Comparison of ENCODE assay signal across 1 cellular context in genomic region chr3:4999626-5000184, GRCh38.
TF ChIP-seq lines count a peak whose summit lies in the region.

No MANE protein-coding gene starts in this region.

TF ChIP-seq in K562, 482 proteins besides CTCF, POLR2A, EP300 and RAD21 (continued from another document and continues in another):
- TF ChIP-seq, protein P1, sequence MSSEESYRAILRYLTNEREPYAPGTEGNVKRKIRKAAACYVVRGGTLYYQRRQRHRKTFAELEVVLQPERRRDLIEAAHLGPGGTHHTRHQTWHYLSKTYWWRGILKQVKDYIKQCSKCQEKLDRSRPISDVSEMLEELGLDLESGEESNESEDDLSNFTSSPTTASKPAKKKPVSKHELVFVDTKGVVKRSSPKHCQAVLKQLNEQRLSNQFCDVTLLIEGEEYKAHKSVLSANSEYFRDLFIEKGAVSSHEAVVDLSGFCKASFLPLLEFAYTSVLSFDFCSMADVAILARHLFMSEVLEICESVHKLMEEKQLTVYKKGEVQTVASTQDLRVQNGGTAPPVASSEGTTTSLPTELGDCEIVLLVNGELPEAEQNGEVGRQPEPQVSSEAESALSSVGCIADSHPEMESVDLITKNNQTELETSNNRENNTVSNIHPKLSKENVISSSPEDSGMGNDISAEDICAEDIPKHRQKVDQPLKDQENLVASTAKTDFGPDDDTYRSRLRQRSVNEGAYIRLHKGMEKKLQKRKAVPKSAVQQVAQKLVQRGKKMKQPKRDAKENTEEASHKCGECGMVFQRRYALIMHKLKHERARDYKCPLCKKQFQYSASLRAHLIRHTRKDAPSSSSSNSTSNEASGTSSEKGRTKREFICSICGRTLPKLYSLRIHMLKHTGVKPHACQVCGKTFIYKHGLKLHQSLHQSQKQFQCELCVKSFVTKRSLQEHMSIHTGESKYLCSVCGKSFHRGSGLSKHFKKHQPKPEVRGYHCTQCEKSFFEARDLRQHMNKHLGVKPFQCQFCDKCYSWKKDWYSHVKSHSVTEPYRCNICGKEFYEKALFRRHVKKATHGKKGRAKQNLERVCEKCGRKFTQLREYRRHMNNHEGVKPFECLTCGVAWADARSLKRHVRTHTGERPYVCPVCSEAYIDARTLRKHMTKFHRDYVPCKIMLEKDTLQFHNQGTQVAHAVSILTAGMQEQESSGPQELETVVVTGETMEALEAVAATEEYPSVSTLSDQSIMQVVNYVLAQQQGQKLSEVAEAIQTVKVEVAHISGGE (CRISPR knock-in tag; IDR thresholded peaks at IDR 0.05): no peak
- TF ChIP-seq, protein P2, sequence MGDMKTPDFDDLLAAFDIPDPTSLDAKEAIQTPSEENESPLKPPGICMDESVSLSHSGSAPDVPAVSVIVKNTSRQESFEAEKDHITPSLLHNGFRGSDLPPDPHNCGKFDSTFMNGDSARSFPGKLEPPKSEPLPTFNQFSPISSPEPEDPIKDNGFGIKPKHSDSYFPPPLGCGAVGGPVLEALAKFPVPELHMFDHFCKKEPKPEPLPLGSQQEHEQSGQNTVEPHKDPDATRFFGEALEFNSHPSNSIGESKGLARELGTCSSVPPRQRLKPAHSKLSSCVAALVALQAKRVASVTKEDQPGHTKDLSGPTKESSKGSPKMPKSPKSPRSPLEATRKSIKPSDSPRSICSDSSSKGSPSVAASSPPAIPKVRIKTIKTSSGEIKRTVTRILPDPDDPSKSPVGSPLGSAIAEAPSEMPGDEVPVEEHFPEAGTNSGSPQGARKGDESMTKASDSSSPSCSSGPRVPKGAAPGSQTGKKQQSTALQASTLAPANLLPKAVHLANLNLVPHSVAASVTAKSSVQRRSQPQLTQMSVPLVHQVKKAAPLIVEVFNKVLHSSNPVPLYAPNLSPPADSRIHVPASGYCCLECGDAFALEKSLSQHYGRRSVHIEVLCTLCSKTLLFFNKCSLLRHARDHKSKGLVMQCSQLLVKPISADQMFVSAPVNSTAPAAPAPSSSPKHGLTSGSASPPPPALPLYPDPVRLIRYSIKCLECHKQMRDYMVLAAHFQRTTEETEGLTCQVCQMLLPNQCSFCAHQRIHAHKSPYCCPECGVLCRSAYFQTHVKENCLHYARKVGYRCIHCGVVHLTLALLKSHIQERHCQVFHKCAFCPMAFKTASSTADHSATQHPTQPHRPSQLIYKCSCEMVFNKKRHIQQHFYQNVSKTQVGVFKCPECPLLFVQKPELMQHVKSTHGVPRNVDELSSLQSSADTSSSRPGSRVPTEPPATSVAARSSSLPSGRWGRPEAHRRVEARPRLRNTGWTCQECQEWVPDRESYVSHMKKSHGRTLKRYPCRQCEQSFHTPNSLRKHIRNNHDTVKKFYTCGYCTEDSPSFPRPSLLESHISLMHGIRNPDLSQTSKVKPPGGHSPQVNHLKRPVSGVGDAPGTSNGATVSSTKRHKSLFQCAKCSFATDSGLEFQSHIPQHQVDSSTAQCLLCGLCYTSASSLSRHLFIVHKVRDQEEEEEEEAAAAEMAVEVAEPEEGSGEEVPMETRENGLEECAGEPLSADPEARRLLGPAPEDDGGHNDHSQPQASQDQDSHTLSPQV (IDR thresholded peaks at IDR 0.05): peak; percentile 80
- TF ChIP-seq ZNF24 (IDR thresholded peaks at IDR 0.05) (no peak), CGGBP1 (CRISPR knock-in tag; IDR thresholded peaks at IDR 0.05) (no peak), TFAM (CRISPR knock-in tag; conservative IDR thresholded peaks at IDR 0.05) (no peak), ARNT (IDR thresholded peaks at IDR 0.05) (no peak), ZBTB8A (IDR thresholded peaks at IDR 0.05; ENCODE audit: partially characterized antibody) (no peak), HMG20A (CRISPR knock-in tag; conservative IDR thresholded peaks at IDR 0.05) (no peak), HNRNPH1 (optimal IDR thresholded peaks at IDR 0.05; ENCODE audit: low read depth, low read length) (no peak), ZNF695 (CRISPR knock-in tag; IDR thresholded peaks at IDR 0.05) (no peak), FOSL1 (tag; conservative IDR thresholded peaks at IDR 0.05) (peak; percentile 40; the same call in 1 of the 2 replicates), TFAP4 (CRISPR knock-in tag; IDR thresholded peaks at IDR 0.05; ENCODE audit: borderline replicate concordance) (0 out of 2 replicates have a peak, but pooled peaks have one; percentile 35), CHD4 (IDR thresholded peaks at IDR 0.05; ENCODE audit: insufficient read depth, insufficient replicate concordance, low read depth, low read length, poor library complexity, severe bottlenecking) (peak; percentile 40), CCAR2 (IDR thresholded peaks at IDR 0.05; ENCODE audit: low read depth, low read length) (no peak), NBN (IDR thresholded peaks at IDR 0.05; ENCODE audit: low read depth) (peak; percentile 75; the same call in 1 of the 2 replicates), ZNF778 (CRISPR knock-in tag; IDR thresholded peaks at IDR 0.05) (no peak), RNF2 (IDR thresholded peaks at IDR 0.05) (peak; percentile 80; the same call in 1 of the 2 replicates), XRCC5 (IDR thresholded peaks at IDR 0.05; ENCODE audit: low read depth, low read length) (no peak), BCOR (IDR thresholded peaks at IDR 0.05) (no peak), MAZ (CRISPR knock-in tag; conservative IDR thresholded peaks at IDR 0.05 in 1 of 2, IDR thresholded peaks at IDR 0.05 in 1 of 2) (peak; percentile 30 to 34; a peak in 1 of 4 replicates), NR2C1 (IDR thresholded peaks at IDR 0.05) (no peak), NR2C1 (tag; IDR thresholded peaks at IDR 0.05) (peak; percentile 76), NFIX (CRISPR knock-in tag; IDR thresholded peaks at IDR 0.05; ENCODE audit: low read depth) (peak; percentile 59), ZNF217 (CRISPR knock-in tag; IDR thresholded peaks at IDR 0.05) (no peak), NR2C2 (CRISPR knock-in tag; IDR thresholded peaks at IDR 0.05) (no peak), NR2C2 (tag; IDR thresholded peaks at IDR 0.05) (peak; percentile 75; the same call in 1 of the 2 replicates), LCOR (CRISPR knock-in tag; IDR thresholded peaks at IDR 0.05) (no peak), RCOR1 (IDR thresholded peaks at IDR 0.05; ENCODE audit: borderline replicate concordance in 1 of 2, low read depth in 2 of 2, low read length in 2 of 2) (peak in 1 of 2 experiments; percentile 65; a peak in 2 of 4 replicates), MAFF (IDR thresholded peaks at IDR 0.05; ENCODE audit: low read length) (no peak), SIN3B (IDR thresholded peaks at IDR 0.05; ENCODE audit: low read depth) (no peak), CREM (IDR thresholded peaks at IDR 0.05; ENCODE audit: low read depth) (0 out of 2 replicates have a peak, but pooled peaks have one; percentile 17), YBX1 (IDR thresholded peaks at IDR 0.05) (no peak), ARID1B (IDR thresholded peaks at IDR 0.05) (peak; percentile 60), HNRNPL (IDR thresholded peaks at IDR 0.05; ENCODE audit: low read depth, low read length) (no peak), ZKSCAN8 (CRISPR knock-in tag; IDR thresholded peaks at IDR 0.05) (no peak), ZZZ3 (IDR thresholded peaks at IDR 0.05) (no peak), ZNF780A (CRISPR knock-in tag; IDR thresholded peaks at IDR 0.05) (no peak), ELF1 (tag; IDR thresholded peaks at IDR 0.05) (no peak), HIVEP1 (CRISPR knock-in tag; IDR thresholded peaks at IDR 0.05) (peak; percentile 25; the same call in 1 of the 2 replicates), CXXC5 (CRISPR knock-in tag; IDR thresholded peaks at IDR 0.05) (peak; percentile 40), HDAC1 (IDR thresholded peaks at IDR 0.05) (peak in 1 of 2 experiments; percentile 68; a peak in 2 of 4 replicates), DACH1 (IDR thresholded peaks at IDR 0.05; ENCODE audit: partially characterized antibody) (no peak), USF1 (CRISPR knock-in tag; IDR thresholded peaks at IDR 0.05) (0 out of 2 replicates have a peak, but pooled peaks have one; percentile 12), ZNF239 (CRISPR knock-in tag; IDR thresholded peaks at IDR 0.05) (peak; percentile 65; the same call in 1 of the 2 replicates), ZNF551 (CRISPR knock-in tag; IDR thresholded peaks at IDR 0.05) (no peak)
- TF ChIP-seq, protein P3, sequence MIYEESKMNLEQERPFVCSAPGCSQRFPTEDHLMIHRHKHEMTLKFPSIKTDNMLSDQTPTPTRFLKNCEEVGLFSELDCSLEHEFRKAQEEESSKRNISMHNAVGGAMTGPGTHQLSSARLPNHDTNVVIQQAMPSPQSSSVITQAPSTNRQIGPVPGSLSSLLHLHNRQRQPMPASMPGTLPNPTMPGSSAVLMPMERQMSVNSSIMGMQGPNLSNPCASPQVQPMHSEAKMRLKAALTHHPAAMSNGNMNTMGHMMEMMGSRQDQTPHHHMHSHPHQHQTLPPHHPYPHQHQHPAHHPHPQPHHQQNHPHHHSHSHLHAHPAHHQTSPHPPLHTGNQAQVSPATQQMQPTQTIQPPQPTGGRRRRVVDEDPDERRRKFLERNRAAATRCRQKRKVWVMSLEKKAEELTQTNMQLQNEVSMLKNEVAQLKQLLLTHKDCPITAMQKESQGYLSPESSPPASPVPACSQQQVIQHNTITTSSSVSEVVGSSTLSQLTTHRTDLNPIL (CRISPR knock-in tag; IDR thresholded peaks at IDR 0.05): no peak
- TF ChIP-seq, protein P4, sequence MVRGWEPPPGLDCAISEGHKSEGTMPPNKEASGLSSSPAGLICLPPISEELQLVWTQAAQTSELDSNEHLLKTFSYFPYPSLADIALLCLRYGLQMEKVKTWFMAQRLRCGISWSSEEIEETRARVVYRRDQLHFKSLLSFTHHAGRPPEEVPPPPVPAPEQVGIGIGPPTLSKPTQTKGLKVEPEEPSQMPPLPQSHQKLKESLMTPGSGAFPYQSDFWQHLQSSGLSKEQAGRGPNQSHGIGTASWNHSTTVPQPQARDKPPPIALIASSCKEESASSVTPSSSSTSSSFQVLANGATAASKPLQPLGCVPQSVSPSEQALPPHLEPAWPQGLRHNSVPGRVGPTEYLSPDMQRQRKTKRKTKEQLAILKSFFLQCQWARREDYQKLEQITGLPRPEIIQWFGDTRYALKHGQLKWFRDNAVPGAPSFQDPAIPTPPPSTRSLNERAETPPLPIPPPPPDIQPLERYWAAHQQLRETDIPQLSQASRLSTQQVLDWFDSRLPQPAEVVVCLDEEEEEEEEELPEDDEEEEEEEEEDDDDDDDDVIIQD (CRISPR knock-in tag; IDR thresholded peaks at IDR 0.05): no peak
- TF ChIP-seq, protein P5, sequence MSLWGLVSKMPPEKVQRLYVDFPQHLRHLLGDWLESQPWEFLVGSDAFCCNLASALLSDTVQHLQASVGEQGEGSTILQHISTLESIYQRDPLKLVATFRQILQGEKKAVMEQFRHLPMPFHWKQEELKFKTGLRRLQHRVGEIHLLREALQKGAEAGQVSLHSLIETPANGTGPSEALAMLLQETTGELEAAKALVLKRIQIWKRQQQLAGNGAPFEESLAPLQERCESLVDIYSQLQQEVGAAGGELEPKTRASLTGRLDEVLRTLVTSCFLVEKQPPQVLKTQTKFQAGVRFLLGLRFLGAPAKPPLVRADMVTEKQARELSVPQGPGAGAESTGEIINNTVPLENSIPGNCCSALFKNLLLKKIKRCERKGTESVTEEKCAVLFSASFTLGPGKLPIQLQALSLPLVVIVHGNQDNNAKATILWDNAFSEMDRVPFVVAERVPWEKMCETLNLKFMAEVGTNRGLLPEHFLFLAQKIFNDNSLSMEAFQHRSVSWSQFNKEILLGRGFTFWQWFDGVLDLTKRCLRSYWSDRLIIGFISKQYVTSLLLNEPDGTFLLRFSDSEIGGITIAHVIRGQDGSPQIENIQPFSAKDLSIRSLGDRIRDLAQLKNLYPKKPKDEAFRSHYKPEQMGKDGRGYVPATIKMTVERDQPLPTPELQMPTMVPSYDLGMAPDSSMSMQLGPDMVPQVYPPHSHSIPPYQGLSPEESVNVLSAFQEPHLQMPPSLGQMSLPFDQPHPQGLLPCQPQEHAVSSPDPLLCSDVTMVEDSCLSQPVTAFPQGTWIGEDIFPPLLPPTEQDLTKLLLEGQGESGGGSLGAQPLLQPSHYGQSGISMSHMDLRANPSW (CRISPR knock-in tag; IDR thresholded peaks at IDR 0.05): no peak
